In the genomic region with DNA sequence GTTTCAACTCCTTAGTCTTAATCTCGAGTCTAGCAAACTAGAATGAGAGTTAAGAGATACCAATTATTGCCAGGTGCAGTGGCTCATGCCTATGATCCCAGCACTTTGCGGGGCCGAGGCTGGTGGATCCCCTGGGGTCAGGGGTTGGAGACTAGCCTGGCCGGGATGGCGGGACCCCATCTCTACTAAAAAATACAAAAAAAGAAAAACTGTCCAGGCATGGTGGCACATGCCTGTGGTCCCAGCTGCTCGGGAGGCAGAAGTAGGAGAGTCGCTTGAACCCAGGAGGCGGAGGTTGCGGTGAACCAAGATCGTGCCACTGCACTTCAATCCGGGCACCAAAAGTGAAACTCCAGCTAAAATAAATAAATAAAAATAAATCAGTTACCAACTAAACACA, we compare ENCODE assay signal across 32 cellular contexts.
"Had no signal": no experiment of that assay in that cellular context is flagged by ENCODE, and none has a peak within 500 bp of the region (broad histone marks: within the 10 kb centered on the region; RNA-seq: fewer than 3 reads in every experiment).

No MANE protein-coding gene starts in this region.

- H3K27me3 ChIP-seq: brain microvascular endothelial cell, esophagus squamous epithelium, gastroesophageal sphincter, heart right ventricle had no signal

- DNase-seq: activated CD4-positive, alpha-beta memory T cell treated with anti-CD3 and anti-CD28 coated beads, Interleukin-2, amount 10 ng/mL, durations not matched to agents 7 days and 5 days; activated CD4-positive, alpha-beta T cell treated with anti-CD3 and anti-CD28 coated beads for 1 hour; activated CD4-positive, alpha-beta T cell treated with anti-CD3 and anti-CD28 coated beads for 4 hours; activated CD4-positive, alpha-beta T cell treated with anti-CD3 and anti-CD28 coated beads, Interleukin-2, amount 10 ng/mL, durations not matched to agents 7 days and 5 days; activated CD4-positive, alpha-beta T cell treated with anti-CD3 and anti-CD28 coated beads, Interleukin-2, amount 50 U/mL, for 4 hours; activated CD8-positive, alpha-beta memory T cell treated with anti-CD3 and anti-CD28 coated beads, Interleukin-2, amount 50 U/mL, for 48 hours; activated effector memory CD4-positive, alpha-beta T cell treated with Interleukin-2 at 50 U/mL for 16 hours; activated gamma-delta T cell treated with Interleukin-2 at 50 U/mL for 16 hours; activated naive CD4-positive, alpha-beta T cell treated with anti-CD3 and anti-CD28 coated beads, Interleukin-2, amount 50 U/mL, for 16 hours; activated naive CD4-positive, alpha-beta T cell treated with Interleukin-2 at 50 U/mL for 16 hours; activated T-cell treated with anti-CD3 and anti-CD28 coated beads for 4 hours; activated T-cell treated with anti-CD3 and anti-CD28 coated beads, Interleukin-2, amount 50 U/mL, for 24 hours; amniotic stem cell; anterior cingulate cortex; brain microvascular endothelial cell; cortex of kidney; dermis blood vessel endothelial cell; effector CD8-positive, alpha-beta T cell; esophagus squamous epithelium; foreskin melanocyte; heart right ventricle; T-helper 2 cell had no signal

- H3K27ac ChIP-seq: brain microvascular endothelial cell, epithelial cell of prostate, esophagus squamous epithelium, gastroesophageal sphincter, heart right ventricle, VCaP had no signal

- FAIRE-seq: astrocyte, bronchial epithelial cell, colon, endometrium, endothelial cell of umbilical vein had no signal

- H3K4me1 ChIP-seq: esophagus squamous epithelium, gastroesophageal sphincter, heart right ventricle had no signal

- H3K4me3 ChIP-seq: esophagus squamous epithelium, gastroesophageal sphincter, heart right ventricle had no signal

- ATAC-seq: activated T-helper 17 cell treated with anti-CD3 and anti-CD28 coated beads, Interleukin-2, amount 50 U/mL, for 72 hours; gastroesophageal sphincter; heart right ventricle; WTC11 had no signal

- H3K36me3 ChIP-seq: brain microvascular endothelial cell, esophagus squamous epithelium, gastroesophageal sphincter, heart right ventricle had no signal
